ENCODE assay signal across 21 cellular contexts in genomic region chr4:2765832-2766526, GRCh38. TPM values are rescaled to one million over a fixed set of nuclear protein-coding genes. Genes with fewer than 3 reads are reported as not detected.
DNase-seq lines count a peak whose midpoint lies in the region; ATAC-seq, FAIRE-seq and TF ChIP-seq lines count a peak whose summit lies in the region.
"Had no signal": no experiment of that assay in that cellular context is flagged by ENCODE, and none has a peak within 500 bp of the region (broad histone marks: within the 10 kb centered on the region; RNA-seq: fewer than 3 reads in every experiment).

No MANE protein-coding gene starts in this region.

- H3K56ac ChIP-seq in H1 (replicated peaks; ENCODE audit: insufficient read length, low read depth, low read length), result no peak overlapping the region

- no peak overlapping the region for H4K5ac ChIP-seq in H1 (ENCODE audit: insufficient read length, low read depth, low read length)

- H2BK5ac ChIP-seq in H1 (ENCODE audit: low read depth, low read length), result no peak overlapping the region

- 95% methylated on average over 12 of the region's 12 CpGs; no CpG with 5 or more reads in 1 of the 2 experiments for WGBS in H1 (ENCODE audit: extremely low coverage in 1 of 2, insufficient coverage in 1 of 2, insufficient read length in 1 of 2, insufficient replicate concordance in 2 of 2, low coverage in 1 of 2, low lambda C conversion rate in 2 of 2, missing lambda C conversion rate in 1 of 2), 2 experiments
- WGBS in spleen, 5 donors, result 87 to 94% (median 90%) methylated on average over 12 of the region's 12 CpGs

- no peak overlapping the region for H2BK12ac ChIP-seq in H1 (ENCODE audit: low read depth, low read length)

- no peak for FAIRE-seq in H1 (lab: Jason Lieb, UNC)
- FAIRE-seq: HTR-8/SVneo, RCC 7860 had no signal

- no peaks in the 10 kb centered on the region for H3K27me3 Mint-ChIP-seq in natural killer cell treated with Interleukin-12 subunit alpha and Interleukin-12 subunit beta and Interleukin-15 and Interleukin-18, amount 100 ng/mL, for 72 hours
- no peaks in the 10 kb centered on the region for H3K27me3 Mint-ChIP-seq in natural killer cell (ENCODE audit: low read depth in 2 of 2)
- H3K27me3 Mint-ChIP-seq: CD4-positive, alpha-beta T cell had no signal

- no peak overlapping the region for H2BK15ac ChIP-seq in H1 (ENCODE audit: low read length)

- no peaks in the 10 kb centered on the region; the same call in 1 of the 2 replicates for H3K23me2 ChIP-seq in H1 (ENCODE audit: low read depth, low read length)

- H3K4me1 ChIP-seq in H1 (replicated peaks in 1 of 4; ENCODE audit: control insufficient read depth in 3 of 4, insufficient read depth in 4 of 4, low read length in 3 of 4), result peaks cover 0 to 7% (median 6%) of the 10 kb centered on the region in 4 experiments; a peak in 6 of 7 replicates
- H3K4me1 ChIP-seq in spleen, result peaks cover 0 to 62% (median 29%) of the 10 kb centered on the region in 6 donors

- H3K9ac ChIP-seq in H1 (replicated peaks in 1 of 4; ENCODE audit: extremely low read depth in 1 of 4, low read depth in 3 of 4, low read length in 3 of 4), result no peak overlapping the region
- H3K9ac ChIP-seq: BLaER1 treated with 17β-estradiol and CSF1 and Interleukin-3, amounts not matched to agents 10 nM and 100 nM had no signal

- TF ChIP-seq EP300 in H1 (IDR thresholded peaks at IDR 0.05; ENCODE audit: borderline replicate concordance in 1 of 2, low read depth in 2 of 2, low read length in 2 of 2), result no peak

- ATAC-seq in natural killer cell treated with Interleukin-12 subunit alpha and Interleukin-12 subunit beta and Interleukin-15 and Interleukin-18, amount 100 ng/mL, for 72 hours, result no peak
- ATAC-seq in natural killer cell (no peak), HG03097 (IDR thresholded peaks at IDR 0.05; ENCODE audit: low FRiP score, unreplicated experiment) (no peak)

- H3K23ac ChIP-seq in H1 (ENCODE audit: insufficient read length), result no peak overlapping the region

- H2AK5ac ChIP-seq in H1 (ENCODE audit: low read depth, low read length), result no peak overlapping the region

- no peaks in the 10 kb centered on the region for H4K20me1 ChIP-seq in H1 (replicated peaks in 1 of 2; ENCODE audit: control insufficient read depth in 1 of 2, insufficient read depth in 2 of 2, low read length in 2 of 2)
- H4K20me1 ChIP-seq: BLaER1 treated with 17β-estradiol and CSF1 and Interleukin-3, amounts not matched to agents 10 nM and 100 nM had no signal

- no peak overlapping the region for H3K14ac ChIP-seq in H1 (ENCODE audit: insufficient read length)

- no peak for TF ChIP-seq RAD21 in H1 (IDR thresholded peaks at IDR 0.05 in 1 of 2, conservative IDR thresholded peaks at IDR 0.05 in 1 of 2; ENCODE audit: low read depth in 2 of 2, low read length in 2 of 2)

- H3K9me3 ChIP-seq in H1 (ENCODE audit: insufficient read depth in 2 of 2, low read depth in 1 of 2, low read length in 1 of 2) (no peaks in the 10 kb centered on the region), spleen (no peaks in the 10 kb centered on the region)

- H3K4me2 ChIP-seq in H1 (ENCODE audit: insufficient read depth in 1 of 2, low read depth in 2 of 2, low read length in 2 of 2), result no peak overlapping the region
- H3K4me2 ChIP-seq: BLaER1 treated with 17β-estradiol and CSF1 and Interleukin-3, amounts not matched to agents 10 nM and 100 nM had no signal

- H3K27me3 ChIP-seq in H1 (replicated peaks in 1 of 4; ENCODE audit: control insufficient read depth in 3 of 4, extremely low read depth in 1 of 4, insufficient read depth in 3 of 4, low read length in 3 of 4), result 0 out of 7 replicates have a peak, but pooled peaks cover 0 to 2% (median under 1%) of the 10 kb centered on the region in 4 experiments
- H3K27me3 ChIP-seq in spleen (replicated peaks in 1 of 7), result no peaks in the 10 kb centered on the region

- H3K27ac Mint-ChIP-seq in natural killer cell treated with Interleukin-12 subunit alpha and Interleukin-12 subunit beta and Interleukin-15 and Interleukin-18, amount 100 ng/mL, for 72 hours, result peak overlapping the region; percentile 46 to 50
- H3K27ac Mint-ChIP-seq in natural killer cell, result no peak overlapping the region
- H3K27ac Mint-ChIP-seq: CD4-positive, alpha-beta T cell had no signal

- H3K79me1 ChIP-seq in H1 (ENCODE audit: low read depth, low read length), result no peaks in the 10 kb centered on the region

- DNase-seq in natural killer cell treated with Interleukin-12 subunit alpha and Interleukin-12 subunit beta and Interleukin-15 and Interleukin-18, amount 100 ng/mL, for 72 hours (ENCODE audit: low spot score), result peak; percentile 28
- DNase-seq in natural killer cell, result no peak
- no peak for DNase-seq in H1 (ENCODE audit: low read depth in 1 of 2, low spot score in 2 of 2)
- DNase-seq in spleen, result peak; percentile 39
- no peak for DNase-seq in mucosa of gallbladder (ENCODE audit: low spot score)
- no peak for DNase-seq in stimulated activated CD4-positive, alpha-beta T cell treated with anti-CD3 and anti-CD28 coated beads, Interleukin-2, amount 100 ng/mL, for 24 hours
- DNase-seq: CD4-positive, alpha-beta T cell; DMS53; H7; KBM-7; MV-4-11; NCI-H1105; NCI-H146; NCI-H2029; NCI-H446; NCI-H524 treated with DMSO at 0.1 percent for 48 hours; NCI-H774 had no signal

- no peak overlapping the region for H2BK120ac ChIP-seq in H1 (replicated peaks; ENCODE audit: low read depth, low read length)

- H4K91ac ChIP-seq in H1 (replicated peaks; ENCODE audit: insufficient read length, low read length), result no peak overlapping the region

- H2AFZ ChIP-seq in H1 (ENCODE audit: low read length), result no peak overlapping the region

- no peak overlapping the region for H3K18ac ChIP-seq in H1 (ENCODE audit: extremely low read depth, low read length)

- POLR2A ChIA-PET in H1 (lab: Charles Lee; ENCODE audit: partially characterized antibody), result interaction anchor here (1.0 to 6.7 kb wide), 3 partner anchors 53 to 178 kb away, joined by 3 to 29 read pairs (median 3); no protein-coding TSS in a partner anchor

- H3K4ac ChIP-seq in H1 (replicated peaks; ENCODE audit: insufficient read length, low read depth, low read length), result no peak overlapping the region

- H2BK20ac ChIP-seq in H1 (ENCODE audit: low read length), result 0 out of 2 replicates have a peak overlapping the region, but pooled peaks have one; percentile 6

- no peaks in the 10 kb centered on the region for H3K79me2 ChIP-seq in H1 (ENCODE audit: control insufficient read depth in 1 of 2, insufficient read depth in 2 of 2, low read length in 2 of 2)

- H3K4me1 Mint-ChIP-seq in natural killer cell treated with Interleukin-12 subunit alpha and Interleukin-12 subunit beta and Interleukin-15 and Interleukin-18, amount 100 ng/mL, for 72 hours (ENCODE audit: low read depth in 2 of 2), result peaks cover 6 to 21% of the 10 kb centered on the region in 2 donors
- H3K4me1 Mint-ChIP-seq in natural killer cell, result peaks cover 13 to 15% of the 10 kb centered on the region in 2 donors

- H4K8ac ChIP-seq in H1 (ENCODE audit: extremely low read depth, insufficient read depth, low read length), result no peak overlapping the region

- intact Hi-C loops in natural killer cell (cut with micrococcal nuclease) (loop anchor here (10.0 kb wide), 2 partner anchors 169 to 199 kb away; partner anchors contain the start of genes GRK4 and NOP14), spleen (cut with DNase I; ENCODE audit: low total_unique reads) (loop anchor here (10.0 kb wide), 2 partner anchors 49 to 89 kb away; no protein-coding TSS in a partner anchor)

- CTCF ChIA-PET in H1 (lab: Charles Lee; ENCODE audit: partially characterized antibody), result interaction anchor here (1.1 to 2.5 kb wide), 4 partner anchors 14 to 164 kb away, joined by 4 to 6 read pairs (median 5); no protein-coding TSS in a partner anchor

- H3K36me3 ChIP-seq in H1 (ENCODE audit: control insufficient read depth in 2 of 4, insufficient read depth in 4 of 4, low read length in 3 of 4) (no peaks in the 10 kb centered on the region), spleen (no peaks in the 10 kb centered on the region)
- H3K36me3 ChIP-seq: BLaER1 treated with 17β-estradiol and CSF1 and Interleukin-3, amounts not matched to agents 10 nM and 100 nM had no signal

- H3K9me3 Mint-ChIP-seq in natural killer cell treated with Interleukin-12 subunit alpha and Interleukin-12 subunit beta and Interleukin-15 and Interleukin-18, amount 100 ng/mL, for 72 hours, result no peaks in the 10 kb centered on the region
- H3K9me3 Mint-ChIP-seq in natural killer cell, result no peaks in the 10 kb centered on the region
- H3K9me3 Mint-ChIP-seq: CD4-positive, alpha-beta T cell had no signal

- H3K4me3 ChIP-seq in H1 (ENCODE audit: extremely low read depth in 1 of 4, insufficient read depth in 2 of 4, low read depth in 3 of 4, low read length in 4 of 4) (no peak overlapping the region), spleen (no peak overlapping the region)
- H3K4me3 ChIP-seq: BLaER1 treated with 17β-estradiol and CSF1 and Interleukin-3, amounts not matched to agents 10 nM and 100 nM had no signal

- no peak overlapping the region for H3K4me3 Mint-ChIP-seq in natural killer cell treated with Interleukin-12 subunit alpha and Interleukin-12 subunit beta and Interleukin-15 and Interleukin-18, amount 100 ng/mL, for 72 hours
- H3K4me3 Mint-ChIP-seq in natural killer cell, result no peak overlapping the region
- H3K4me3 Mint-ChIP-seq: CD4-positive, alpha-beta T cell had no signal

- TF ChIP-seq CTCF in natural killer cell (IDR thresholded peaks at IDR 0.05), result no peak
- TF ChIP-seq CTCF in H1 (IDR thresholded peaks at IDR 0.05; ENCODE audit: control extremely low read depth in 1 of 3, insufficient read depth in 1 of 3, low read depth in 1 of 3, low read length in 3 of 3), result no peak
- TF ChIP-seq CTCF in spleen (IDR thresholded peaks at IDR 0.05 in 8 of 11, conservative IDR thresholded peaks at IDR 0.05 in 3 of 11), result no peak

- no peak for TF ChIP-seq POLR2A in H1 (IDR thresholded peaks at IDR 0.05; ENCODE audit: control extremely low read depth in 1 of 2, low read depth in 2 of 2, low read length in 2 of 2)
- TF ChIP-seq POLR2A in spleen (IDR thresholded peaks at IDR 0.05), result no peak

- H3K27ac ChIP-seq in H1 (ENCODE audit: low read depth, low read length) (no peak overlapping the region), spleen (no peak overlapping the region)
- H3K27ac ChIP-seq: BLaER1 treated with 17β-estradiol and CSF1 and Interleukin-3, amounts not matched to agents 10 nM and 100 nM had no signal

- H3K36me3 Mint-ChIP-seq in natural killer cell treated with Interleukin-12 subunit alpha and Interleukin-12 subunit beta and Interleukin-15 and Interleukin-18, amount 100 ng/mL, for 72 hours, result no peaks in the 10 kb centered on the region
- H3K36me3 Mint-ChIP-seq in natural killer cell, result no peaks in the 10 kb centered on the region

RNA-seq across cellular contexts. Expression of gene TNIP2, which starts 9.8 kb away (rescaled TPM):
- total RNA-seq in natural killer cell treated with Interleukin-12 subunit alpha and Interleukin-12 subunit beta and Interleukin-15 and Interleukin-18, amount 100 ng/mL, for 72 hours, result 10 to 100 TPM; 80.9 to 89.3 TPM
- total RNA-seq in natural killer cell (10 to 100 TPM; 35.6 to 53.9 (median 41.6) TPM), spleen (10 to 100 TPM; 35.1 to 52.5 (median 50.4) TPM), mucosa of gallbladder (42.2 TPM)
- 36.2 and 37.7 TPM in 2 replicates for total RNA-seq in H1 (2021; fragmentation: NEBNext Ultra II Directional; extraction: Animal tissue kit (Norgen Biotek cat#: 25700))
- polyA plus RNA-seq in H1 (2011; rRNA removed) (23.7 and 35.7 TPM in 2 replicates), spleen (10 to 100 TPM; 32.7 to 53.5 (median 33.2) TPM)
- 41.8 TPM for polyA plus RNA-seq in H1 (2011; cell fraction: cytosol; rRNA removed)
- polyA plus RNA-seq in H1 (2011; cell fraction: nucleus; rRNA removed), result 54.1 TPM
- 26.4 to 39.9 TPM (median 39.1 TPM) in 4 replicates for polyA plus RNA-seq in H1 (2012, experiment 1 of 2)
- polyA plus RNA-seq in H1 (2012, experiment 2 of 2), result 29.2 TPM
- polyA plus RNA-seq in H1 (2013, experiment 1 of 2), result 21.6 TPM
- 23.2 TPM for polyA plus RNA-seq in H1 (2013, experiment 2 of 2)
- polyA minus RNA-seq in H1 (2011; rRNA and poly(A)+ RNA removed), result 7.9 and 15.5 TPM in 2 replicates
- polyA minus RNA-seq in H1 (2011; cell fraction: cytosol; rRNA and poly(A)+ RNA removed), result 13.5 TPM
- polyA minus RNA-seq in H1 (2011; cell fraction: nucleus; rRNA and poly(A)+ RNA removed), result 19.3 TPM

RNA-seq across cellular contexts. Expression of gene SH3BP2, which starts 26.9 kb away (rescaled TPM):
- total RNA-seq in natural killer cell treated with Interleukin-12 subunit alpha and Interleukin-12 subunit beta and Interleukin-15 and Interleukin-18, amount 100 ng/mL, for 72 hours, result 100 to 1,000 TPM; 121 to 129 TPM
- 100 to 1,000 TPM; 213 to 283 (median 221) TPM for total RNA-seq in natural killer cell
- 31.4 and 32.4 TPM in 2 replicates for total RNA-seq in H1 (2021; fragmentation: NEBNext Ultra II Directional; extraction: Animal tissue kit (Norgen Biotek cat#: 25700))
- 27.4 and 45.8 TPM in 2 replicates for polyA plus RNA-seq in H1 (2011; rRNA removed)
- polyA plus RNA-seq in H1 (2011; cell fraction: cytosol; rRNA removed), result 29.6 TPM
- polyA plus RNA-seq in H1 (2011; cell fraction: nucleus; rRNA removed), result 119 TPM
- 18.2 to 28.4 TPM (median 24.8 TPM) in 4 replicates for polyA plus RNA-seq in H1 (2012, experiment 1 of 2)
- polyA plus RNA-seq in H1 (2012, experiment 2 of 2), result 13.6 TPM
- polyA plus RNA-seq in H1 (2013, experiment 1 of 2), result 19.6 TPM
- polyA plus RNA-seq in H1 (2013, experiment 2 of 2), result 18.1 TPM
- polyA minus RNA-seq in H1 (2011; rRNA and poly(A)+ RNA removed), result 52.4 and 64.8 TPM in 2 replicates
- 25.8 TPM for polyA minus RNA-seq in H1 (2011; cell fraction: cytosol; rRNA and poly(A)+ RNA removed)
- 51.1 TPM for polyA minus RNA-seq in H1 (2011; cell fraction: nucleus; rRNA and poly(A)+ RNA removed)
- 100 to 1,000 TPM; 150 to 295 (median 265) TPM for total RNA-seq in spleen
- polyA plus RNA-seq in spleen, result 100 to 1,000 TPM in 1 of 3 donors, 10 to 100 TPM in 2; 42.0 to 138 (median 43.5) TPM
- total RNA-seq in mucosa of gallbladder, result 62.1 TPM

Comparison
In these comparisons a context has a peak if more than half of its experiments do, and no peak if none do; other contexts are left out.
1. DNase-seq: peak in natural killer cell treated with Interleukin-12 subunit alpha and Interleukin-12 subunit beta and Interleukin-15 and Interleukin-18, amount 100 ng/mL, for 72 hours (single experiment) and spleen (single experiment); none in natural killer cell (single experiment), H1 (0 of 2), mucosa of gallbladder (single experiment) and stimulated activated CD4-positive, alpha-beta T cell treated with anti-CD3 and anti-CD28 coated beads, Interleukin-2, amount 100 ng/mL, for 24 hours (0 of 2).
2. H3K27ac Mint-ChIP-seq: peak in natural killer cell treated with Interleukin-12 subunit alpha and Interleukin-12 subunit beta and Interleukin-15 and Interleukin-18, amount 100 ng/mL, for 72 hours (2 of 2); none in natural killer cell (0 of 2).